Comparison of ENCODE assay signal across 8 cellular contexts in genomic region chr13:36981156-36981743, GRCh38. TPM values are rescaled to one million over a fixed set of nuclear protein-coding genes. Genes with fewer than 3 reads are reported as not detected.
DNase-seq lines count a peak whose midpoint lies in the region; ATAC-seq and TF ChIP-seq lines count a peak whose summit lies in the region.

No MANE protein-coding gene starts in this region.

- no peak overlapping the region for H3K27ac ChIP-seq in foreskin keratinocyte

- peak overlapping the region; percentile 6 to 40 for H3K27ac Mint-ChIP-seq in natural killer cell
- H3K27ac Mint-ChIP-seq in natural killer cell treated with Interleukin-12 subunit alpha and Interleukin-12 subunit beta and Interleukin-15 and Interleukin-18, amount 100 ng/mL, for 72 hours = no peak overlapping the region

- H3K9me3 Mint-ChIP-seq in natural killer cell = no peaks in the 10 kb centered on the region
- H3K9me3 Mint-ChIP-seq in natural killer cell treated with Interleukin-12 subunit alpha and Interleukin-12 subunit beta and Interleukin-15 and Interleukin-18, amount 100 ng/mL, for 72 hours = no peaks in the 10 kb centered on the region

- H3K4me1 ChIP-seq in foreskin keratinocyte = peaks cover 6% of the 10 kb centered on the region

- H3K36me3 Mint-ChIP-seq in natural killer cell = peaks cover 5% of the 10 kb centered on the region
- H3K36me3 Mint-ChIP-seq in natural killer cell treated with Interleukin-12 subunit alpha and Interleukin-12 subunit beta and Interleukin-15 and Interleukin-18, amount 100 ng/mL, for 72 hours = peaks cover 17% of the 10 kb centered on the region

- no peak overlapping the region for H3K4me3 Mint-ChIP-seq in natural killer cell
- no peak overlapping the region for H3K4me3 Mint-ChIP-seq in natural killer cell treated with Interleukin-12 subunit alpha and Interleukin-12 subunit beta and Interleukin-15 and Interleukin-18, amount 100 ng/mL, for 72 hours

- DNase-seq in natural killer cell (no peak), SK-N-DZ (ENCODE audit: low spot score) (peak; percentile 43), foreskin keratinocyte (no peak), stromal cell of bone marrow (ENCODE audit: low read depth) (peak; percentile 55)
- no peak for DNase-seq in natural killer cell treated with Interleukin-12 subunit alpha and Interleukin-12 subunit beta and Interleukin-15 and Interleukin-18, amount 100 ng/mL, for 72 hours (ENCODE audit: low spot score)
- peak; percentile 43 for DNase-seq in Jurkat, Clone E6-1 (ENCODE audit: low read depth, low spot score)
- no peak for DNase-seq in central memory CD4-positive, alpha-beta T cell

- TF ChIP-seq CTCF in natural killer cell (IDR thresholded peaks at IDR 0.05) = no peak
- peak; percentile 71 for TF ChIP-seq CTCF in foreskin keratinocyte (conservative IDR thresholded peaks at IDR 0.05)

- intact Hi-C loops in natural killer cell (cut with micrococcal nuclease) = loop anchor here (5.0 kb wide), 1 partner anchor 559 kb away; no protein-coding TSS in a partner anchor

- H3K27me3 ChIP-seq in foreskin keratinocyte = no peaks in the 10 kb centered on the region

- H3K27me3 Mint-ChIP-seq in natural killer cell (ENCODE audit: low read depth in 2 of 2) = no peaks in the 10 kb centered on the region
- H3K27me3 Mint-ChIP-seq in natural killer cell treated with Interleukin-12 subunit alpha and Interleukin-12 subunit beta and Interleukin-15 and Interleukin-18, amount 100 ng/mL, for 72 hours = no peaks in the 10 kb centered on the region

- ATAC-seq in natural killer cell = no peak
- no peak for ATAC-seq in natural killer cell treated with Interleukin-12 subunit alpha and Interleukin-12 subunit beta and Interleukin-15 and Interleukin-18, amount 100 ng/mL, for 72 hours
- peak; percentile 41 for ATAC-seq in foreskin keratinocyte
- ATAC-seq in HG02840 (IDR thresholded peaks at IDR 0.05; ENCODE audit: low FRiP score, unreplicated experiment) = no peak

- peaks cover 0 to 4% of the 10 kb centered on the region in 2 donors for H3K4me1 Mint-ChIP-seq in natural killer cell
- peaks cover 4 to 5% of the 10 kb centered on the region in 2 donors for H3K4me1 Mint-ChIP-seq in natural killer cell treated with Interleukin-12 subunit alpha and Interleukin-12 subunit beta and Interleukin-15 and Interleukin-18, amount 100 ng/mL, for 72 hours (ENCODE audit: low read depth in 2 of 2)

- H3K4me3 ChIP-seq in Jurkat, Clone E6-1 (ENCODE audit: low read length) = no peak overlapping the region

RNA-seq across cellular contexts. Expression of gene ALG5, which starts 17.9 kb away (rescaled TPM):
- 10 to 100 TPM; 20.2 to 25.0 (median 24.5) TPM for total RNA-seq in natural killer cell
- total RNA-seq in natural killer cell treated with Interleukin-12 subunit alpha and Interleukin-12 subunit beta and Interleukin-15 and Interleukin-18, amount 100 ng/mL, for 72 hours = 10 to 100 TPM; 34.7 to 34.9 TPM
- polyA plus RNA-seq in Jurkat, Clone E6-1 (2012; ENCODE audit: insufficient read depth, insufficient read length) = 42.3 TPM
- polyA plus RNA-seq in SK-N-DZ (2014; cell fraction: cytosol; rRNA removed) = 63.3 and 71.1 TPM in 2 replicates
- 38.2 and 50.7 TPM in 2 replicates for polyA plus RNA-seq in SK-N-DZ (2014; cell fraction: nucleus; rRNA removed)
- total RNA-seq in foreskin keratinocyte = 37.9 and 43.4 TPM in 2 replicates
- polyA plus RNA-seq in foreskin keratinocyte = 41.8 and 44.1 TPM in 2 replicates

RNA-seq across cellular contexts. Expression of gene EXOSC8, which starts 19.3 kb away (rescaled TPM):
- total RNA-seq in natural killer cell (10 to 100 TPM; 34.3 to 43.8 (median 42.0) TPM), foreskin keratinocyte (71.1 and 72.8 TPM in 2 replicates)
- total RNA-seq in natural killer cell treated with Interleukin-12 subunit alpha and Interleukin-12 subunit beta and Interleukin-15 and Interleukin-18, amount 100 ng/mL, for 72 hours = 10 to 100 TPM; 80.0 to 85.6 TPM
- 148 TPM for polyA plus RNA-seq in Jurkat, Clone E6-1 (2012; ENCODE audit: insufficient read depth, insufficient read length)
- polyA plus RNA-seq in SK-N-DZ (2014; cell fraction: cytosol; rRNA removed) = 113 and 154 TPM in 2 replicates
- 181 and 208 TPM in 2 replicates for polyA plus RNA-seq in SK-N-DZ (2014; cell fraction: nucleus; rRNA removed)
- 67.0 and 73.0 TPM in 2 replicates for polyA plus RNA-seq in foreskin keratinocyte

Comparison
In these comparisons a context has a peak if more than half of its experiments do, and no peak if none do; other contexts are left out.
1. H3K27ac Mint-ChIP-seq: peak in natural killer cell (2 of 2); none in natural killer cell treated with Interleukin-12 subunit alpha and Interleukin-12 subunit beta and Interleukin-15 and Interleukin-18, amount 100 ng/mL, for 72 hours (0 of 2).
2. DNase-seq: peak in Jurkat, Clone E6-1 (single experiment), SK-N-DZ (single experiment) and stromal cell of bone marrow (single experiment); none in natural killer cell (single experiment), natural killer cell treated with Interleukin-12 subunit alpha and Interleukin-12 subunit beta and Interleukin-15 and Interleukin-18, amount 100 ng/mL, for 72 hours (single experiment), foreskin keratinocyte (0 of 2) and central memory CD4-positive, alpha-beta T cell (single experiment).